ENCODE assay signal across 8 cellular contexts in genomic region chr18:47175895-47176575, GRCh38. TPM values are rescaled to one million over a fixed set of nuclear protein-coding genes. Genes with fewer than 3 reads are reported as not detected.
A peak's percentile ranks its signal among the peaks of the same experiment; 100 is the strongest.
DNase-seq lines count a peak whose midpoint lies in the region; ATAC-seq, FAIRE-seq and TF ChIP-seq lines count a peak whose summit lies in the region.

IER3IP1 (minus strand) TSS chr18:47176364; CDS start chr18:47176277, 87 bp downstream.

- no peaks in the 10 kb centered on the region for H3K27me3 Mint-ChIP-seq in activated T-cell treated with anti-CD3 and anti-CD28 coated beads, Interleukin-2, amount 50 U/mL, for 72 hours (ENCODE audit: low read depth)
- peaks cover 0 to 14% of the 10 kb centered on the region in 2 donors for H3K27me3 Mint-ChIP-seq in natural killer cell (ENCODE audit: low read depth in 2 of 2)

- no peak for TF ChIP-seq CTCF in natural killer cell (IDR thresholded peaks at IDR 0.05)

- no peaks in the 10 kb centered on the region for H3K36me3 Mint-ChIP-seq in activated T-cell treated with anti-CD3 and anti-CD28 coated beads, Interleukin-2, amount 50 U/mL, for 72 hours (ENCODE audit: insufficient read depth in 2 of 2)
- no peaks in the 10 kb centered on the region for H3K36me3 Mint-ChIP-seq in natural killer cell

- intact Hi-C loops in natural killer cell (cut with micrococcal nuclease), result loop anchor here (1.0 kb wide), 1 partner anchor 26 kb away; the partner anchor contains the start of gene HDHD2

- DNase-seq in DMS53 treated with DMSO at 0.1 percent for 48 hours (lab: John Stamatoyannopoulos, UW; ENCODE audit: unreplicated experiment) (peak; percentile 98), KG1 (lab: John Stamatoyannopoulos, UW) (peak; percentile 43), RCC 7860 (ENCODE audit: low spot score) (peak; percentile 75), fibroblast of gingiva (ENCODE audit: low read depth) (peak; percentile 91), natural killer cell (peak; percentile 82)
- DNase-seq in activated T-cell treated with anti-CD3 and anti-CD28 coated beads, Interleukin-2, amount 50 U/mL, for 72 hours, result peak; percentile 90 to 91
- peak; percentile 73 to 88 (median 81) for DNase-seq in stimulated activated naive CD4-positive, alpha-beta T cell (lab: John Stamatoyannopoulos, UW)

- peak; percentile 78 for ATAC-seq in GM21717 (IDR thresholded peaks at IDR 0.05; ENCODE audit: unreplicated experiment)
- ATAC-seq in activated T-cell treated with anti-CD3 and anti-CD28 coated beads, Interleukin-2, amount 50 U/mL, for 72 hours (replicated peaks in 1 of 2), result peak; percentile 91 to 96
- peak; percentile 92 to 97 (median 96) for ATAC-seq in natural killer cell

- H3K4me1 Mint-ChIP-seq in activated T-cell treated with anti-CD3 and anti-CD28 coated beads, Interleukin-2, amount 50 U/mL, for 72 hours (ENCODE audit: low read depth), result no peaks in the 10 kb centered on the region
- peaks cover 0 to 4% of the 10 kb centered on the region in 2 donors for H3K4me1 Mint-ChIP-seq in natural killer cell

- no peaks in the 10 kb centered on the region for H3K9me3 Mint-ChIP-seq in activated T-cell treated with anti-CD3 and anti-CD28 coated beads, Interleukin-2, amount 50 U/mL, for 72 hours
- H3K9me3 Mint-ChIP-seq in natural killer cell, result no peaks in the 10 kb centered on the region

- peak within 1 kb of the TSS in 1 of 2 donors; percentile 2 for H3K4me3 Mint-ChIP-seq in activated T-cell treated with anti-CD3 and anti-CD28 coated beads, Interleukin-2, amount 50 U/mL, for 72 hours
- peak within 1 kb of the TSS; percentile 77 for H3K4me3 Mint-ChIP-seq in natural killer cell

- FAIRE-seq in RCC 7860 (lab: Jason Lieb, UNC), result peak; percentile 59

- peak within 1 kb of the TSS; percentile 93 for H3K27ac Mint-ChIP-seq in activated T-cell treated with anti-CD3 and anti-CD28 coated beads, Interleukin-2, amount 50 U/mL, for 72 hours
- H3K27ac Mint-ChIP-seq in natural killer cell, result peak within 1 kb of the TSS in 1 of 2 donors; percentile 50

RNA-seq across cellular contexts. Expression of gene IER3IP1, which starts in this region (rescaled TPM):
- 10 to 100 TPM; 13.3 to 14.4 TPM for total RNA-seq in activated T-cell treated with anti-CD3 and anti-CD28 coated beads, Interleukin-2, amount 50 U/mL, for 72 hours
- total RNA-seq in natural killer cell, result 1 to 10 TPM; 6.1 to 8.7 (median 8.4) TPM

Comparison
In these comparisons a context has a peak if more than half of its experiments do, and no peak if none do; other contexts are left out.
1. Peak in every context shown above with its lines: DNase-seq and ATAC-seq.
2. DNase-seq: peak in every context shown above with its lines; median percentile 98 in DMS53 treated with DMSO at 0.1 percent for 48 hours; 91 in fibroblast of gingiva; 90 in activated T-cell treated with anti-CD3 and anti-CD28 coated beads, Interleukin-2, amount 50 U/mL, for 72 hours; 82 in natural killer cell; 81 in stimulated activated naive CD4-positive, alpha-beta T cell; 75 in RCC 7860; 43 in KG1.